In the genomic region with DNA sequence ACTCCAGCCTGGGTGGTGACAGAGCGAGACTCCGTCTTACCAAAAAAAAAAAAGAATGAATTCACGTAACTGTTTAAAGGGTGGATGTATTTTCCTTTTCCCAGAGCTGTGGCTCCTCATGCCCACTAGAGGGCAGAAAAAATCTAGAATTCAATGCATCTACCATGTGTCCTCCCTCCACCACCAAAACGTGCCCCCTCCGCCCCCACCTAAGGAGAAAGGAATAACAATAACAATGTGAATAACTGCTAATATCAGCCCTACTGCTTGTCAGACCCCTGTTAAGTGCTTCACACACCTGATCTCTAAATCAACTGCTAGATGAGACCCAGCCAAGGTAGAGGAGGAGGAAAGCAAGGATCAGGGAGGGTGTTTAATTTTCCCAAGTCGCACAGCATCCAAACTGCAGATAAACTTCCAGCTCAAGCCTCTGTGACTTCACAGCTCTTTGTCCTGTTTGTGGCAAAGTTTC, we compare ENCODE assay signal across 8 cellular contexts. TPM values are rescaled to one million over a fixed set of nuclear protein-coding genes. Genes with fewer than 3 reads are reported as not detected.
DNase-seq lines count a peak whose midpoint lies in the region; ATAC-seq, FAIRE-seq and TF ChIP-seq lines count a peak whose summit lies in the region.
"Had no signal": no experiment of that assay in that cellular context is flagged by ENCODE, and none has a peak within 500 bp of the region (broad histone marks: within the 10 kb centered on the region; RNA-seq: fewer than 3 reads in every experiment).

No MANE protein-coding gene starts in this region.

- no peak overlapping the region for H2BK20ac ChIP-seq in H1 (ENCODE audit: low read length)

- no peak overlapping the region for H3K27ac ChIP-seq in HCT116 (ENCODE audit: low read depth, low read length)
- H3K27ac ChIP-seq in H1 (ENCODE audit: low read depth, low read length) = no peak overlapping the region

- TF ChIP-seq CTCF in Calu3 (IDR thresholded peaks at IDR 0.05; ENCODE audit: unreplicated experiment) = peak; percentile 35
- TF ChIP-seq CTCF in HCT116 (IDR thresholded peaks at IDR 0.05 in 2 of 3, conservative IDR thresholded peaks at IDR 0.05 in 1 of 3; ENCODE audit: borderline replicate concordance in 1 of 3, insufficient read depth in 1 of 3, low read depth in 2 of 3, low read length in 2 of 3) = peak; percentile 73 to 78 (median 77); a peak in 5 of 6 replicates
- TF ChIP-seq CTCF in H1 (IDR thresholded peaks at IDR 0.05; ENCODE audit: control extremely low read depth in 1 of 3, insufficient read depth in 1 of 3, low read depth in 1 of 3, low read length in 3 of 3) = peak in 2 of 3 experiments; percentile 49 to 59; a peak in 3 of 4 replicates

- peak overlapping the region; percentile 34 for H3K4me2 ChIP-seq in HCT116 (ENCODE audit: low read length)
- no peak overlapping the region for H3K4me2 ChIP-seq in H1 (ENCODE audit: insufficient read depth in 1 of 2, low read depth in 2 of 2, low read length in 2 of 2)

- no peaks in the 10 kb centered on the region for H3K36me3 ChIP-seq in HCT116 (ENCODE audit: control insufficient read depth in 1 of 2, insufficient read depth in 2 of 2, low read length in 2 of 2)
- no peaks in the 10 kb centered on the region for H3K36me3 ChIP-seq in H1 (ENCODE audit: control insufficient read depth in 2 of 4, insufficient read depth in 4 of 4, low read length in 3 of 4)

- H3K79me2 ChIP-seq in HCT116 (ENCODE audit: insufficient read depth, low read length) (no peaks in the 10 kb centered on the region), H1 (ENCODE audit: control insufficient read depth in 1 of 2, insufficient read depth in 2 of 2, low read length in 2 of 2) (no peaks in the 10 kb centered on the region)

- peak; percentile 65 for TF ChIP-seq RAD21 in HCT116 (IDR thresholded peaks at IDR 0.05; ENCODE audit: low read depth)
- peak; percentile 49 to 52 for TF ChIP-seq RAD21 in H1 (IDR thresholded peaks at IDR 0.05 in 1 of 2, conservative IDR thresholded peaks at IDR 0.05 in 1 of 2; ENCODE audit: low read depth in 2 of 2, low read length in 2 of 2)

- H3K56ac ChIP-seq in H1 (replicated peaks; ENCODE audit: insufficient read length, low read depth, low read length) = no peak overlapping the region

- H3K27me3 Mint-ChIP-seq in Calu3 (ENCODE audit: unreplicated experiment) = peaks cover 43% of the 10 kb centered on the region
- peaks cover 5 to 11% (median 8%) of the 10 kb centered on the region in 5 donors for H3K27me3 Mint-ChIP-seq in naive thymus-derived CD8-positive, alpha-beta T cell

- peaks cover 8% of the 10 kb centered on the region for H3K4me1 Mint-ChIP-seq in Calu3 (ENCODE audit: low read depth, unreplicated experiment)
- H3K4me1 Mint-ChIP-seq in naive thymus-derived CD8-positive, alpha-beta T cell = peaks cover 19 to 51% (median 38%) of the 10 kb centered on the region in 4 donors

- CTCF ChIA-PET in Calu3 (lab: Charles Lee) = interaction anchor here (0.5 to 2.0 kb wide), 11 partner anchors 12 to 437 kb away, joined by 3 to 18 read pairs (median 4); no protein-coding TSS in a partner anchor
- CTCF ChIA-PET in HCT116 (lab: Charles Lee) = interaction anchor here (0.9 to 1.8 kb wide), 9 partner anchors 8 to 236 kb away, joined by 3 to 9 read pairs (median 4); partner anchors contain the start of gene DACT3
- CTCF ChIA-PET in H1 (lab: Charles Lee; ENCODE audit: partially characterized antibody) = interaction anchor here (0.6 to 7.8 kb wide), 37 partner anchors 10 to 529 kb away, joined by 3 to 95 read pairs (median 5); partner anchors contain the start of genes DACT3 and PNMA8B

- no peak overlapping the region for H2BK12ac ChIP-seq in H1 (ENCODE audit: low read depth, low read length)

- no peak overlapping the region for H3K4me3 ChIP-seq in HCT116 (replicated peaks in 1 of 2; ENCODE audit: low read depth in 1 of 2, low read length in 2 of 2)
- no peak overlapping the region for H3K4me3 ChIP-seq in H1 (ENCODE audit: extremely low read depth in 1 of 4, insufficient read depth in 2 of 4, low read depth in 3 of 4, low read length in 4 of 4)

- intact Hi-C loops in Calu3 (cut with micrococcal nuclease; ENCODE audit: unreplicated experiment) (loop anchor here (10.0 kb wide), 1 partner anchor 231 kb away; no protein-coding TSS in a partner anchor), HCT116 (cut with micrococcal nuclease) (loop anchor here (10.0 kb wide), 1 partner anchor 431 kb away; no protein-coding TSS in a partner anchor)

- WGBS in H1 (ENCODE audit: extremely low coverage in 1 of 2, insufficient coverage in 1 of 2, insufficient read length in 1 of 2, insufficient replicate concordance in 2 of 2, low coverage in 1 of 2, low lambda C conversion rate in 2 of 2, missing lambda C conversion rate in 1 of 2), 2 experiments = 43% methylated on average over 5 of the region's 6 CpGs; no CpG with 5 or more reads in 1 of the 2 experiments

- no peak overlapping the region for H2AK5ac ChIP-seq in H1 (ENCODE audit: low read depth, low read length)

- DNase-seq in Calu3 (peak; percentile 34), HCT116 (ENCODE audit: low read depth, low spot score) (no peak), H1 (ENCODE audit: low read depth in 1 of 2, low spot score in 2 of 2) (peak in 1 of 2 experiments; percentile 49)
- DNase-seq in naive thymus-derived CD8-positive, alpha-beta T cell = peak in 4 of 10 donors; percentile 29 to 60 (median 49)

- TF ChIP-seq POLR2A in HCT116 (IDR thresholded peaks at IDR 0.05; ENCODE audit: borderline replicate concordance, extremely low read depth, insufficient read depth, insufficient read length) (no peak), H1 (IDR thresholded peaks at IDR 0.05; ENCODE audit: control extremely low read depth in 1 of 2, low read depth in 2 of 2, low read length in 2 of 2) (no peak)

- H3K9me3 Mint-ChIP-seq in Calu3 (ENCODE audit: low read depth, unreplicated experiment) = no peaks in the 10 kb centered on the region
- H3K9me3 Mint-ChIP-seq in naive thymus-derived CD8-positive, alpha-beta T cell = peaks cover 0 to 7% (median 0%) of the 10 kb centered on the region in 9 donors

- H3K27ac Mint-ChIP-seq in Calu3 (ENCODE audit: unreplicated experiment) = no peak overlapping the region
- H3K27ac Mint-ChIP-seq in naive thymus-derived CD8-positive, alpha-beta T cell = peak overlapping the region in 7 of 10 donors; percentile 4 to 93 (median 66)

- POLR2A ChIA-PET in HCT116 (lab: Charles Lee) (no interaction called here), H1 (lab: Charles Lee; ENCODE audit: partially characterized antibody) (interaction anchor here (1.3 kb wide), 1 partner anchor 21 kb away, joined by 3 read pairs; no protein-coding TSS in a partner anchor)
- POLR2A ChIA-PET in naive thymus-derived CD8-positive, alpha-beta T cell (lab: Charles Lee) = interaction anchor here (0.6 to 2.5 kb wide), 7 partner anchors 9 to 154 kb away, joined by 3 to 16 read pairs (median 4); no protein-coding TSS in a partner anchor

- H2BK120ac ChIP-seq in H1 (replicated peaks; ENCODE audit: low read depth, low read length) = no peak overlapping the region

- no peaks in the 10 kb centered on the region for H3K79me1 ChIP-seq in H1 (ENCODE audit: low read depth, low read length)

- H3K9me2 ChIP-seq in HCT116 (ENCODE audit: insufficient read depth) = no peaks in the 10 kb centered on the region

- RAD21 ChIA-PET in HCT116 (lab: Charles Lee; ENCODE audit: low non-redundant PET in 1 of 2, low total read pairs in 2 of 2, uncharacterized antibody in 2 of 2, unreplicated experiment in 2 of 2) = interaction anchor here in 1 of 2 experiments (0.6 to 1.0 kb wide), 2 partner anchors 121 to 710 kb away, joined by 5 read pairs; no protein-coding TSS in a partner anchor

- no peak overlapping the region for H3K4me3 Mint-ChIP-seq in Calu3 (ENCODE audit: low read depth, unreplicated experiment)
- H3K4me3 Mint-ChIP-seq in naive thymus-derived CD8-positive, alpha-beta T cell = peak overlapping the region in 2 of 10 donors; percentile 33 to 42

- BruUV-seq in Calu3 (replicated peaks; lab: Mats Ljungman, UMichigan) = no TSS peak
- no TSS peak for BruUV-seq in HCT116 (replicated peaks; lab: Mats Ljungman, UMichigan)

- H3K23me2 ChIP-seq in H1 (ENCODE audit: low read depth, low read length) = peaks cover 3% of the 10 kb centered on the region; the same call in 1 of the 2 replicates

- peak; percentile 55 for FAIRE-seq in H1 (lab: Jason Lieb, UNC)

- no peak overlapping the region for H4K5ac ChIP-seq in H1 (ENCODE audit: insufficient read length, low read depth, low read length)

- H2BK5ac ChIP-seq in H1 (ENCODE audit: low read depth, low read length) = no peak overlapping the region

- H4K8ac ChIP-seq in H1 (ENCODE audit: extremely low read depth, insufficient read depth, low read length) = no peak overlapping the region

- H2AFZ ChIP-seq in HCT116 (ENCODE audit: low read depth, low read length, poor library complexity, severe bottlenecking) (peak overlapping the region; percentile 69), H1 (ENCODE audit: low read length) (no peak overlapping the region)

- no peaks in the 10 kb centered on the region for H3K9me3 ChIP-seq in HCT116 (ENCODE audit: control insufficient read depth in 1 of 2, insufficient read depth in 1 of 2, low read depth in 1 of 2, low read length in 2 of 2)
- H3K9me3 ChIP-seq in H1 (ENCODE audit: insufficient read depth in 2 of 2, low read depth in 1 of 2, low read length in 1 of 2) = no peaks in the 10 kb centered on the region

- H2BK15ac ChIP-seq in H1 (ENCODE audit: low read length) = no peak overlapping the region

- no peak overlapping the region for H4K91ac ChIP-seq in H1 (replicated peaks; ENCODE audit: insufficient read length, low read length)

- no peak for TF ChIP-seq EP300 in H1 (IDR thresholded peaks at IDR 0.05; ENCODE audit: borderline replicate concordance in 1 of 2, low read depth in 2 of 2, low read length in 2 of 2)

- H3K4me1 ChIP-seq in HCT116 (ENCODE audit: control insufficient read depth in 1 of 2, insufficient read depth in 2 of 2, low read length in 2 of 2) (peaks cover 0 to 10% of the 10 kb centered on the region in 2 experiments; a peak in 2 of 4 replicates), H1 (replicated peaks in 1 of 4; ENCODE audit: control insufficient read depth in 3 of 4, insufficient read depth in 4 of 4, low read length in 3 of 4) (no peaks in the 10 kb centered on the region)

- H3K14ac ChIP-seq in H1 (ENCODE audit: insufficient read length) = no peak overlapping the region

- H3K27me3 ChIP-seq in HCT116 (ENCODE audit: insufficient read depth, low read length) (no peaks in the 10 kb centered on the region), H1 (replicated peaks in 1 of 4; ENCODE audit: control insufficient read depth in 3 of 4, extremely low read depth in 1 of 4, insufficient read depth in 3 of 4, low read length in 3 of 4) (no peaks in the 10 kb centered on the region)

- H3K36me3 Mint-ChIP-seq in Calu3 (ENCODE audit: insufficient read depth, unreplicated experiment) = no peaks in the 10 kb centered on the region
- peaks cover 0 to 2% (median 0%) of the 10 kb centered on the region in 3 donors for H3K36me3 Mint-ChIP-seq in naive thymus-derived CD8-positive, alpha-beta T cell

- H3K18ac ChIP-seq in H1 (ENCODE audit: extremely low read depth, low read length) = no peak overlapping the region

- H4K20me1 ChIP-seq in HCT116 (ENCODE audit: insufficient read depth) = no peaks in the 10 kb centered on the region
- peaks cover 0 to 3% of the 10 kb centered on the region in 2 experiments for H4K20me1 ChIP-seq in H1 (replicated peaks in 1 of 2; ENCODE audit: control insufficient read depth in 1 of 2, insufficient read depth in 2 of 2, low read length in 2 of 2)

- H3K9ac ChIP-seq in HCT116 (ENCODE audit: low read length) (no peak overlapping the region), H1 (replicated peaks in 1 of 4; ENCODE audit: extremely low read depth in 1 of 4, low read depth in 3 of 4, low read length in 3 of 4) (no peak overlapping the region)

- no peak overlapping the region for H3K23ac ChIP-seq in H1 (ENCODE audit: insufficient read length)

- H3K4ac ChIP-seq in H1 (replicated peaks; ENCODE audit: insufficient read length, low read depth, low read length) = no peak overlapping the region

- ATAC-seq in HCT116 (peak; percentile 74), SK-N-SH treated with all-trans-retinoic acid at 6 μM for 48 hours (peak; percentile 78), GM18861 (IDR thresholded peaks at IDR 0.05; ENCODE audit: unreplicated experiment) (no peak), GM18520 (IDR thresholded peaks at IDR 0.05; ENCODE audit: unreplicated experiment) (no peak)
- ATAC-seq in naive thymus-derived CD8-positive, alpha-beta T cell = peak; percentile 63 to 69

RNA-seq across cellular contexts. Expression of gene PNMA8B, which starts 20.2 kb away (rescaled TPM):
- not detected in 2 replicates for total RNA-seq in Calu3 (2022)
- total RNA-seq in HCT116 (2021; ENCODE audit: unreplicated experiment) = 0.10 TPM
- not detected in 2 replicates for polyA plus RNA-seq in HCT116 (2012)
- 1.2 and 1.4 TPM in 2 replicates for total RNA-seq in H1 (2021; fragmentation: NEBNext Ultra II Directional; extraction: Animal tissue kit (Norgen Biotek cat#: 25700))
- polyA plus RNA-seq in H1 (2011; rRNA removed) = 0.48 and 0.94 TPM in 2 replicates
- 0.75 TPM for polyA plus RNA-seq in H1 (2011; cell fraction: cytosol; rRNA removed)
- 1.4 TPM for polyA plus RNA-seq in H1 (2011; cell fraction: nucleus; rRNA removed)
- polyA plus RNA-seq in H1 (2012, experiment 1 of 2) = 1.4 to 1.8 TPM (median 1.6 TPM) in 4 replicates
- polyA plus RNA-seq in H1 (2012, experiment 2 of 2) = 1.1 TPM
- 0.69 TPM for polyA plus RNA-seq in H1 (2013, experiment 1 of 2)
- polyA plus RNA-seq in H1 (2013, experiment 2 of 2) = 0.72 TPM
- 0.68 and 0.88 TPM in 2 replicates for polyA minus RNA-seq in H1 (2011; rRNA and poly(A)+ RNA removed)
- polyA minus RNA-seq in H1 (2011; cell fraction: cytosol; rRNA and poly(A)+ RNA removed) = 1.2 TPM
- polyA minus RNA-seq in H1 (2011; cell fraction: nucleus; rRNA and poly(A)+ RNA removed) = 1.3 TPM
- total RNA-seq in naive thymus-derived CD8-positive, alpha-beta T cell = 1 to 10 TPM; 1.2 to 1.6 TPM
- polyA plus RNA-seq in naive thymus-derived CD8-positive, alpha-beta T cell = under 1 TPM in 2 of 3 donors, not detected in 1; 0.20 to 0.91 TPM
- total RNA-seq: T-helper 1 cell treated with Interleukin-12 subunit alpha and Interleukin-12 subunit beta and Interleukin-4 antibody, amounts not matched to agents 30 ng/mL and 1 ng/mL, for 36 hours had no signal

RNA-seq across cellular contexts. Expression of gene PNMA8A, which starts 44.6 kb away (rescaled TPM):
- total RNA-seq in Calu3 (2022) (0.49 and 0.61 TPM in 2 replicates), HCT116 (2021; ENCODE audit: unreplicated experiment) (not detected)
- polyA plus RNA-seq in HCT116 (2012) = not detected in 2 replicates
- 21.6 and 22.8 TPM in 2 replicates for total RNA-seq in H1 (2021; fragmentation: NEBNext Ultra II Directional; extraction: Animal tissue kit (Norgen Biotek cat#: 25700))
- polyA plus RNA-seq in H1 (2011; rRNA removed) = 9.2 and 10.0 TPM in 2 replicates
- polyA plus RNA-seq in H1 (2011; cell fraction: cytosol; rRNA removed) = 17.7 TPM
- 10.5 TPM for polyA plus RNA-seq in H1 (2011; cell fraction: nucleus; rRNA removed)
- polyA plus RNA-seq in H1 (2012, experiment 1 of 2) = 18.2 to 23.5 TPM (median 22.2 TPM) in 4 replicates
- 5.2 TPM for polyA plus RNA-seq in H1 (2012, experiment 2 of 2)
- polyA plus RNA-seq in H1 (2013, experiment 1 of 2) = 13.0 TPM
- polyA plus RNA-seq in H1 (2013, experiment 2 of 2) = 14.5 TPM
- 12.3 and 19.4 TPM in 2 replicates for polyA minus RNA-seq in H1 (2011; rRNA and poly(A)+ RNA removed)
- polyA minus RNA-seq in H1 (2011; cell fraction: cytosol; rRNA and poly(A)+ RNA removed) = 8.4 TPM
- polyA minus RNA-seq in H1 (2011; cell fraction: nucleus; rRNA and poly(A)+ RNA removed) = 7.3 TPM
- total RNA-seq in naive thymus-derived CD8-positive, alpha-beta T cell = 1 to 10 TPM; 3.0 to 3.5 TPM
- polyA plus RNA-seq in naive thymus-derived CD8-positive, alpha-beta T cell = not detected
- total RNA-seq: T-helper 1 cell treated with Interleukin-12 subunit alpha and Interleukin-12 subunit beta and Interleukin-4 antibody, amounts not matched to agents 30 ng/mL and 1 ng/mL, for 36 hours had no signal

Comparison
In these comparisons a context has a peak if more than half of its experiments do, and no peak if none do; other contexts are left out.
1. ATAC-seq: peak in HCT116 (single experiment), SK-N-SH treated with all-trans-retinoic acid at 6 μM for 48 hours (single experiment) and naive thymus-derived CD8-positive, alpha-beta T cell (2 of 2); none in GM18861 (single experiment) and GM18520 (single experiment).
2. Peak in every context shown above with its lines, with median percentiles within 50 percentile points of each other: CTCF ChIP-seq.